In the genomic region with DNA sequence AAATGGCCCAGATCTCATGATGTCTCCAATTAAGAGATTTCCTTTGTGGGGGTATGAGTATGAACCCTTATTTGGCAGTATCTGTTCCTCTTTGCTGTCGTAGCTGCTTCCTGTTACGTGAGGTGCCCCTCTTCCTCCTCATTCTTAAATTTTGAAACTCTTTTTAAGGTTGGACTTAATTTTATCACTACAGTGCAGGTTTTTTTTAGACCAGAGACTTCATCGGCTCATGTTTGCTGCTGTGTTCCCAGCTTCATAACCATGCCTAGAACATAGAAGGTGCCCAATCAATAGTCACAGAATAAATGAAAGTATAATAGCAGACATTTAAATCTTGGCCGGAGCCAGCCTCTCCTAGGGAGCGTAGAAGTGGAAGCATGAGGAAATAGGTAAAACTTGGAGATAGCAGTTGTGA, we compare ENCODE assay signal across 9 cellular contexts. TPM values are rescaled to one million over a fixed set of nuclear protein-coding genes. Genes with fewer than 3 reads are reported as not detected.
A peak's percentile ranks its signal among the peaks of the same experiment; 100 is the strongest.
DNase-seq lines count a peak whose midpoint lies in the region; ATAC-seq, FAIRE-seq and TF ChIP-seq lines count a peak whose summit lies in the region.
"Had no signal": no experiment of that assay in that cellular context is flagged by ENCODE, and none has a peak within 500 bp of the region (broad histone marks: within the 10 kb centered on the region; RNA-seq: fewer than 3 reads in every experiment).

No MANE protein-coding gene starts in this region.

- peak; percentile 51 for ATAC-seq in GM21576 (IDR thresholded peaks at IDR 0.05; ENCODE audit: unreplicated experiment)

- FAIRE-seq in GM12892 (lab: Jason Lieb, UNC) = peak; percentile 75

- peak overlapping the region; percentile 10 to 98 (median 54) for H3K27ac ChIP-seq in esophagus squamous epithelium

- H3K36me3 ChIP-seq in Loucy (ENCODE audit: insufficient read depth, low read length) = no peaks in the 10 kb centered on the region
- H3K36me3 ChIP-seq in esophagus squamous epithelium = peaks cover 0 to 12% (median 0%) of the 10 kb centered on the region in 3 donors

- WGBS in esophagus squamous epithelium, 2 donors = 58 to 66% methylated on average over 4 to 5 of the region's 5 CpGs

- H4K20me1 ChIP-seq in Loucy (ENCODE audit: insufficient read depth, low read length, poor library complexity, severe bottlenecking) = peaks cover 15% of the 10 kb centered on the region

- intact Hi-C loops in esophagus squamous epithelium (cut with DNase I) = no loop called here

- TF ChIP-seq POLR2A in GM12892 (IDR thresholded peaks at IDR 0.05; ENCODE audit: low read depth, low read length) (no peak), esophagus squamous epithelium (IDR thresholded peaks at IDR 0.05) (no peak)

- in situ Hi-C loops in ACHN (cut with HindIII; ENCODE audit: low pct_ligation_motif_present, low pct_unique_long_range_greater_than_20kb, low sequenced_read_pairs) = no loop called here

- H2AFZ ChIP-seq in Loucy (ENCODE audit: low read length) = no peak overlapping the region

- H3K79me2 ChIP-seq in Loucy (ENCODE audit: insufficient read depth, low read length) = peaks cover 61% of the 10 kb centered on the region

- no peaks in the 10 kb centered on the region; the same call in 1 of the 2 replicates for H3F3A ChIP-seq in Loucy (ENCODE audit: low read depth)

- peak overlapping the region; percentile 91 for H3K4me2 ChIP-seq in Loucy (ENCODE audit: low read depth, low read length, poor library complexity, severe bottlenecking)

- H3K9ac ChIP-seq in Loucy (ENCODE audit: low read depth, low read length, poor library complexity, severe bottlenecking) = peak overlapping the region; percentile 92

- no peaks in the 10 kb centered on the region for H3K9me3 ChIP-seq in Loucy (ENCODE audit: insufficient read depth, low read depth, low read length)
- no peaks in the 10 kb centered on the region for H3K9me3 ChIP-seq in esophagus squamous epithelium

- H3K9me2 ChIP-seq in Loucy (replicated peaks; ENCODE audit: low read depth, low read length) = no peaks in the 10 kb centered on the region

- H3K27me3 ChIP-seq in Loucy (ENCODE audit: insufficient read depth, low read length, poor library complexity, severe bottlenecking) (no peaks in the 10 kb centered on the region), esophagus squamous epithelium (no peaks in the 10 kb centered on the region)

- H3K4me3 ChIP-seq in Loucy (ENCODE audit: low read length, poor library complexity, severe bottlenecking) (peak overlapping the region; percentile 99), esophagus squamous epithelium (peak overlapping the region in 1 of 4 donors; percentile 15)

- H3K4me1 ChIP-seq in Loucy (ENCODE audit: insufficient read depth, low read length, poor library complexity, severe bottlenecking) (peaks cover 56% of the 10 kb centered on the region), esophagus squamous epithelium (peaks cover 26 to 65% (median 27%) of the 10 kb centered on the region in 3 donors)

- no peak for DNase-seq in GM12892 (ENCODE audit: insufficient read length)
- DNase-seq in esophagus squamous epithelium (lab: John Stamatoyannopoulos, UW) = no peak
- no peak for DNase-seq in NCI-H1417 treated with DMSO at 0.1 percent for 48 hours (lab: John Stamatoyannopoulos, UW)
- no peak for DNase-seq in ACHN
- DNase-seq in hepatic stellate cell (ENCODE audit: low spot score) = no peak
- DNase-seq in HPDE6-E6E7 (ENCODE audit: extremely low spot score) = no peak

- TF ChIP-seq CTCF in Loucy (conservative IDR thresholded peaks at IDR 0.05; ENCODE audit: low read length) (no peak), esophagus squamous epithelium (IDR thresholded peaks at IDR 0.05) (no peak)

RNA-seq across cellular contexts. Expression of a gene that starts 2.4 kb away (rescaled TPM):
- 46.3 TPM for polyA plus RNA-seq in GM12892 (2012; ENCODE audit: missing spikeins)
- 10 to 100 TPM; 36.5 to 62.9 (median 53.7) TPM for total RNA-seq in esophagus squamous epithelium

RNA-seq across cellular contexts. Expression of a gene that starts 33.4 kb away (rescaled TPM):
- 0.25 TPM for polyA plus RNA-seq in GM12892 (2012; ENCODE audit: missing spikeins)
- total RNA-seq in esophagus squamous epithelium = 1 to 10 TPM in 1 of 4 donors, under 1 TPM in 3; 0.11 to 3.1 (median 0.40) TPM
- total RNA-seq: M059J had no signal
